Comparison of ENCODE assay signal across 1 cellular context in the genomic region with DNA sequence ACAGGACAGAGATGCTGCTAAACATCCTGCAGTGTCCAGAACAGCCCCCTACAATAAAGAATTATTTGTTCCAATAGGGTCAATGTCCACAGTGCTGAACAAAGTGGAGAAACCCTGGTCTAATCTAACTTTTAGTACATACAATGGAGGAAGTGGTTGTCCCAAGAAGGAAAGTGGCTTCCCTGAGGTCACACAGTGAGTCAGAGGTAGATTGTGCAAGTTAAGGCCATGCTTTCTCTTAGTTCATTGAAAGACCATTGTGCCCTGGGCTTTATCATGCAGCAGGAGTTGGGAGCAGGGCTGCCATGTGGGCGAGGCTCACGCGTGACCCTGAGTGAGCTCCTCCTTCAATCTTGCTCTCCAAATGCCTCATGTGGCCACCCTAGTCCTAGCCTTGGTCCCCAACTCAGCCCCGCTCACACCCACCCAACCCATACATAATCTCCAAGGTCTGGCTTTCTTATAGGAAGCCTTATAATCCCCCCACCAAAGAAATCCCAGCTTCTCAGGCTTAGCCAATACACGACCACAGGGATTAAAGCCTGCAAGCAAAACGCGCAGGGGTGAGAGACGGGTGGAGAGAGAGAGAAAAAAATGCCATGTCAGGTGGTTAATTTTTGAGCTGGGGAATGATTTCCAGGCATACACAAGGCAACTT.
TF ChIP-seq lines count a peak whose summit lies in the region.

No MANE protein-coding gene starts in this region.

TF ChIP-seq in HCT116, 20 proteins besides CTCF, POLR2A, EP300 and RAD21:
- TF ChIP-seq EZH2phosphoT487 (IDR thresholded peaks at IDR 0.05; ENCODE audit: borderline replicate concordance) (no peak), JUND (IDR thresholded peaks at IDR 0.05) (no peak), ZFX (IDR thresholded peaks at IDR 0.05) (no peak), CEBPB (IDR thresholded peaks at IDR 0.05; ENCODE audit: low read depth) (peak; percentile 36; the same call in 1 of the 2 replicates)
- TF ChIP-seq, protein P1, sequence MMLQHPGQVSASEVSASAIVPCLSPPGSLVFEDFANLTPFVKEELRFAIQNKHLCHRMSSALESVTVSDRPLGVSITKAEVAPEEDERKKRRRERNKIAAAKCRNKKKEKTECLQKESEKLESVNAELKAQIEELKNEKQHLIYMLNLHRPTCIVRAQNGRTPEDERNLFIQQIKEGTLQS (IDR thresholded peaks at IDR 0.05), result no peak
